Comparison of ENCODE assay signal across 25 cellular contexts in the genomic region with DNA sequence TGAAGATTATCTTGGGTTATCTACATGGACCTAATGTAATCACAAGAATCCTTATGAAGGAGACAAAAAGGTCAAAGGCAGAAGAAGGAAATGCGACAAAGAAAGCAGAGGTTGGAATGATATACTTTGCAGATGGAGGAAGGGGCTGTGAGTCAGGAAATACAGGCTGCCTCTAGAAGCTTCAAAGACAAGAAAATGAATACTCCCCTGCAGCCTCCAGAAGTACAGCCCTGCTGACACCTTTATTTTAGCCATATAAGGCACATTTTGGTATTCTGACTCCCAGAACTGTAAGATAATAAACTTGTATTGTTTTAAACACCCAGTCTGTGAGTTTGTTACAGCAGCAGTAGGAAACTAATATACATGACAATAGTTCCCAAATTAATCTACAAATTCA. TPM values are rescaled to one million over a fixed set of nuclear protein-coding genes. Genes with fewer than 3 reads are reported as not detected.
DNase-seq lines count a peak whose midpoint lies in the region; ATAC-seq and TF ChIP-seq lines count a peak whose summit lies in the region.
"Had no signal": no experiment of that assay in that cellular context is flagged by ENCODE, and none has a peak within 500 bp of the region (broad histone marks: within the 10 kb centered on the region; RNA-seq: fewer than 3 reads in every experiment).

No MANE protein-coding gene starts in this region.

- no peak overlapping the region for H3K23ac ChIP-seq in mesendoderm (ENCODE audit: low read length)

- no CpG with 5 or more reads among the region's 1 CpG for WGBS in mesendoderm (ENCODE audit: extremely low coverage, insufficient coverage, low lambda C conversion rate)

- H3K4me3 ChIP-seq in mesendoderm (ENCODE audit: low read length) = no peak overlapping the region

- H3K79me1 ChIP-seq in mesendoderm (ENCODE audit: low read length) = no peaks in the 10 kb centered on the region

- H4K8ac ChIP-seq in mesendoderm (ENCODE audit: low read depth, low read length) = no peak overlapping the region

- peak; percentile 83 for ATAC-seq in WTC11
- ATAC-seq in GM19324 (IDR thresholded peaks at IDR 0.05; ENCODE audit: low FRiP score, unreplicated experiment) = no peak
- ATAC-seq in HG02970 (IDR thresholded peaks at IDR 0.05; ENCODE audit: low FRiP score, unreplicated experiment) = no peak
- ATAC-seq: HCT116 had no signal

- peaks cover 46% of the 10 kb centered on the region for H3K4me1 Mint-ChIP-seq in WTC11

- peak overlapping the region; percentile 55; the same call in 1 of the 2 replicates for H3K27ac Mint-ChIP-seq in WTC11

- CTCF ChIA-PET in WTC11 (lab: Charles Lee) = no interaction called here

- H3K36me3 ChIP-seq in mesendoderm (ENCODE audit: control insufficient read depth, insufficient read depth, low read length) = no peaks in the 10 kb centered on the region

- H3K4me3 Mint-ChIP-seq in WTC11 = no peak overlapping the region

- H3K27ac ChIP-seq in mesendoderm (ENCODE audit: low read depth, low read length) = no peak overlapping the region

- H2BK120ac ChIP-seq in mesendoderm (ENCODE audit: low read depth, low read length) = no peak overlapping the region

- H3K18ac ChIP-seq in mesendoderm (ENCODE audit: low read length) = no peak overlapping the region

- peaks cover 3% of the 10 kb centered on the region; the same call in 1 of the 2 replicates for H3K9me3 Mint-ChIP-seq in WTC11

- no peaks in the 10 kb centered on the region for H3K36me3 Mint-ChIP-seq in WTC11

- no peak overlapping the region for H2AK5ac ChIP-seq in mesendoderm (ENCODE audit: low read length)

- H4K5ac ChIP-seq in mesendoderm (ENCODE audit: low read length) = no peak overlapping the region

- no peak overlapping the region for H2BK5ac ChIP-seq in mesendoderm (ENCODE audit: low read length)

- H3K79me2 ChIP-seq in mesendoderm (ENCODE audit: control insufficient read depth, insufficient read depth, low read length) = no peaks in the 10 kb centered on the region

- POLR2A ChIA-PET in WTC11 (lab: Charles Lee) = no interaction called here

- no peak overlapping the region for H3K9ac ChIP-seq in mesendoderm (ENCODE audit: low read length)

- TF ChIP-seq CTCF in WTC11 (IDR thresholded peaks at IDR 0.05) = no peak

- no peak overlapping the region for H3K4me2 ChIP-seq in mesendoderm (ENCODE audit: low read length)

- no peak overlapping the region for H2BK15ac ChIP-seq in mesendoderm (replicated peaks; ENCODE audit: low read depth)

- H3K27me3 Mint-ChIP-seq in WTC11 (ENCODE audit: low read depth) = peaks cover 18% of the 10 kb centered on the region

- no peak overlapping the region for H3K4ac ChIP-seq in mesendoderm (ENCODE audit: low read depth, low read length)

- no peak overlapping the region for H3K56ac ChIP-seq in mesendoderm (ENCODE audit: low read length)

- DNase-seq in stimulated activated naive CD4-positive, alpha-beta T cell (lab: John Stamatoyannopoulos, UW) = peak in 4 of 6 experiments; percentile 14 to 43 (median 32)
- DNase-seq in stimulated activated naive CD4-positive, alpha-beta T cell treated with Interleukin-2 at 50 U/mL for 16 hours (lab: John Stamatoyannopoulos, UW) = no peak
- no peak for DNase-seq in WTC11 (ENCODE audit: low spot score)
- peak; percentile 15 for DNase-seq in mesendoderm
- no peak for DNase-seq in COR-L47 (lab: John Stamatoyannopoulos, UW)
- DNase-seq: AML-193, C1 segment of cervical spinal cord, DMS53, EL, GF-D8, IMR-90, Karpas-422, NCI-H1417, NCI-H1694 treated with DMSO at 0.1 percent for 48 hours, NCI-H446, NCI-H526, OCI-M1, SHP77, SW 1271 had no signal

- no peaks in the 10 kb centered on the region for H3K4me1 ChIP-seq in mesendoderm (ENCODE audit: control insufficient read depth, low read depth, low read length)

- peaks cover 1% of the 10 kb centered on the region for H3K27me3 ChIP-seq in mesendoderm (ENCODE audit: insufficient read depth, low read length, poor library complexity)

TF ChIP-seq in WTC11, 78 proteins besides CTCF, POLR2A, EP300 and RAD21:
- TF ChIP-seq JUN (CRISPR knock-in tag; IDR thresholded peaks at IDR 0.05) (no peak), HMGA2 (CRISPR knock-in tag; IDR thresholded peaks at IDR 0.05) (no peak), USF1 (CRISPR knock-in tag; IDR thresholded peaks at IDR 0.05) (no peak), IRF2 (CRISPR knock-in tag; IDR thresholded peaks at IDR 0.05; ENCODE audit: borderline replicate concordance, low read depth) (no peak)

RNA-seq across cellular contexts. Expression of gene SIDT1, which starts 58.6 kb away (rescaled TPM):
- total RNA-seq in WTC11 (2021) = 0.21 to 0.23 TPM (median 0.22 TPM) in 3 replicates
- polyA plus RNA-seq in mesendoderm (2013, experiment 1 of 2) = not detected
- 0.01 TPM for polyA plus RNA-seq in mesendoderm (2013, experiment 2 of 2)
- total RNA-seq: A172, IMR-90, RPMI7951 had no signal
- polyA plus RNA-seq: AG04450, IMR-90 had no signal

Comparison
In these comparisons a context has a peak if more than half of its experiments do, and no peak if none do; other contexts are left out.
1. DNase-seq: peak in stimulated activated naive CD4-positive, alpha-beta T cell (4 of 6) and mesendoderm (single experiment); none in stimulated activated naive CD4-positive, alpha-beta T cell treated with Interleukin-2 at 50 U/mL for 16 hours (single experiment), WTC11 (single experiment) and COR-L47 (single experiment).